In genomic region chr18:37303009-37303408, GRCh38 we compare ENCODE assay signal across 15 cellular contexts.
DNase-seq lines count a peak whose midpoint lies in the region; ATAC-seq and TF ChIP-seq lines count a peak whose summit lies in the region.
"Had no signal": no experiment of that assay in that cellular context is flagged by ENCODE, and none has a peak within 500 bp of the region (broad histone marks: within the 10 kb centered on the region; RNA-seq: fewer than 3 reads in every experiment).

No MANE protein-coding gene starts in this region.

- H3K4me1 Mint-ChIP-seq in neural progenitor cell: peaks cover 48% of the 10 kb centered on the region
- peaks cover 12% of the 10 kb centered on the region for H3K4me1 Mint-ChIP-seq in progenitor cell of endocrine pancreas (ENCODE audit: low read depth)
- H3K4me1 Mint-ChIP-seq: B cell had no signal

- DNase-seq in NCI-H69 (lab: John Stamatoyannopoulos, UW) (peak; percentile 71), caudate nucleus (lab: John Stamatoyannopoulos, UW) (no peak), neural progenitor cell (ENCODE audit: low spot score) (no peak), progenitor cell of endocrine pancreas (ENCODE audit: low spot score, unreplicated experiment) (no peak), MG63 (no peak)
- DNase-seq: C1 segment of cervical spinal cord; CD4-positive, alpha-beta T cell; DMS153; DMS79; GF-D8; H9 had no signal

- H3K4me1 ChIP-seq in BLaER1 (peaks cover 29% of the 10 kb centered on the region), neural progenitor cell (peaks cover 18% of the 10 kb centered on the region)

- no peaks in the 10 kb centered on the region for H3K9me3 Mint-ChIP-seq in neural progenitor cell
- no peaks in the 10 kb centered on the region for H3K9me3 Mint-ChIP-seq in progenitor cell of endocrine pancreas (ENCODE audit: low read depth)
- H3K9me3 Mint-ChIP-seq: CD4-positive, alpha-beta T cell; H9 had no signal

- H3K9ac ChIP-seq in BLaER1 (no peak overlapping the region), neural progenitor cell (no peak overlapping the region)

- H3K4me3 Mint-ChIP-seq in neural progenitor cell (no peak overlapping the region), progenitor cell of endocrine pancreas (ENCODE audit: low read depth) (no peak overlapping the region)
- H3K4me3 Mint-ChIP-seq: B cell; CD4-positive, alpha-beta T cell; H9 had no signal

- TF ChIP-seq CTCF in neural progenitor cell (IDR thresholded peaks at IDR 0.05) (no peak), progenitor cell of endocrine pancreas (IDR thresholded peaks at IDR 0.05; ENCODE audit: unreplicated experiment) (no peak)

- H3K9me3 ChIP-seq in BLaER1 (no peaks in the 10 kb centered on the region), neural progenitor cell (ENCODE audit: low read depth) (no peaks in the 10 kb centered on the region), MG63 (no peaks in the 10 kb centered on the region)

- H3K27ac ChIP-seq in BLaER1 (peak overlapping the region; percentile 35; the same call in 1 of the 2 replicates), caudate nucleus (ENCODE audit: low read depth, low read length) (peak overlapping the region; percentile 36), neural progenitor cell (no peak overlapping the region)
- H3K27ac ChIP-seq: HL-60 had no signal

- no peaks in the 10 kb centered on the region for H3K79me2 ChIP-seq in neural progenitor cell (ENCODE audit: low read depth)

- no peaks in the 10 kb centered on the region for H3F3A ChIP-seq in neural progenitor cell (ENCODE audit: low read depth)

- H4K20me1 ChIP-seq in BLaER1: no peaks in the 10 kb centered on the region
- H4K20me1 ChIP-seq in neural progenitor cell (ENCODE audit: low read depth): no peaks in the 10 kb centered on the region

- H3K27me3 ChIP-seq in BLaER1 (no peaks in the 10 kb centered on the region), neural progenitor cell (no peaks in the 10 kb centered on the region), MG63 (no peaks in the 10 kb centered on the region)

- no peak for ATAC-seq in GM19467 (IDR thresholded peaks at IDR 0.05; ENCODE audit: unreplicated experiment)

- no peak overlapping the region for H3K27ac Mint-ChIP-seq in neural progenitor cell
- no peak overlapping the region for H3K27ac Mint-ChIP-seq in progenitor cell of endocrine pancreas
- H3K27ac Mint-ChIP-seq: B cell; CD4-positive, alpha-beta T cell; H9 had no signal

- H3K27me3 Mint-ChIP-seq in neural progenitor cell (ENCODE audit: insufficient read depth, low read depth) (peaks cover 11% of the 10 kb centered on the region), progenitor cell of endocrine pancreas (peaks cover 5% of the 10 kb centered on the region)
- H3K27me3 Mint-ChIP-seq: B cell had no signal

- H3K4me2 ChIP-seq in BLaER1 (peak overlapping the region; percentile 21), neural progenitor cell (no peak overlapping the region)

- no peaks in the 10 kb centered on the region for H3K36me3 ChIP-seq in BLaER1
- no peaks in the 10 kb centered on the region for H3K36me3 ChIP-seq in neural progenitor cell
- H3K36me3 ChIP-seq in MG63: no peaks in the 10 kb centered on the region

- H2AFZ ChIP-seq in neural progenitor cell (replicated peaks): peak overlapping the region; percentile 4

- H3K36me3 Mint-ChIP-seq in neural progenitor cell (no peaks in the 10 kb centered on the region), progenitor cell of endocrine pancreas (ENCODE audit: insufficient read depth) (no peaks in the 10 kb centered on the region)

- H3K4me3 ChIP-seq in BLaER1 (no peak overlapping the region), neural progenitor cell (no peak overlapping the region), MG63 (no peak overlapping the region)
